ENCODE assay signal across 9 cellular contexts in genomic region chr18:25832008-25832604, GRCh38.
DNase-seq lines count a peak whose midpoint lies in the region; ATAC-seq, FAIRE-seq and TF ChIP-seq lines count a peak whose summit lies in the region.
"Had no signal": no experiment of that assay in that cellular context is flagged by ENCODE, and none has a peak within 500 bp of the region (broad histone marks: within the 10 kb centered on the region; RNA-seq: fewer than 3 reads in every experiment).

No MANE protein-coding gene starts in this region.

- H3K4me2 ChIP-seq in HepG2 (ENCODE audit: low read depth, low read length), result no peak overlapping the region

- in situ Hi-C loops in HepG2 (cut with HindIII; ENCODE audit: extremely low pct_ligation_motif_present, low pct_unique_long_range_greater_than_20kb), result loop anchor here (25.0 kb wide), 2 partner anchors 270 to 945 kb away; no protein-coding TSS in a partner anchor

- no peaks in the 10 kb centered on the region for H3K36me3 ChIP-seq in colonic mucosa
- H3K36me3 ChIP-seq in HepG2 (replicated peaks in 1 of 2; ENCODE audit: control insufficient read depth in 1 of 2, insufficient read depth in 2 of 2, low read length in 2 of 2), result no peaks in the 10 kb centered on the region

- peaks cover 6% of the 10 kb centered on the region for H3K27me3 Mint-ChIP-seq in type B pancreatic cell
- H3K27me3 Mint-ChIP-seq in activated T-helper 2 cell treated with anti-CD3 and anti-CD28 coated beads, Interferon-gamma antibody, Interleukin-2, Interleukin-4, amounts not matched to agents 10 μg/mL and 5 μg/mL and 100 μg/mL, durations not matched to agents 14 hours and 24 hours and 36 hours (ENCODE audit: low read depth), result no peaks in the 10 kb centered on the region

- H3K9ac ChIP-seq in colonic mucosa (ENCODE audit: low read depth in 2 of 2, low read length in 2 of 2), result no peak overlapping the region
- no peak overlapping the region for H3K9ac ChIP-seq in HepG2 (ENCODE audit: insufficient read depth, low read depth, low read length)

- intact Hi-C loops in colonic mucosa (cut with DNase I) (loop anchor here (10.0 kb wide), 1 partner anchor 957 kb away; no protein-coding TSS in a partner anchor), HepG2 (cut with micrococcal nuclease; ENCODE audit: unreplicated experiment) (loop anchor here (1.0 to 5.0 kb wide), 3 partner anchors 270 to 1290 kb away; no protein-coding TSS in a partner anchor)
- intact Hi-C loops in activated T-helper 2 cell treated with anti-CD3 and anti-CD28 coated beads, Interferon-gamma antibody, Interleukin-2, Interleukin-4, amounts not matched to agents 10 μg/mL and 5 μg/mL and 100 μg/mL, durations not matched to agents 14 hours and 24 hours and 36 hours (cut with micrococcal nuclease), result no loop called here

- no peak overlapping the region for H3K4me3 ChIP-seq in AG04450 (ENCODE audit: low read depth, low read length)
- H3K4me3 ChIP-seq in GM12864 (ENCODE audit: low read depth, low read length), result no peak overlapping the region
- H3K4me3 ChIP-seq in colonic mucosa, result no peak overlapping the region
- H3K4me3 ChIP-seq in HepG2 (replicated peaks in 1 of 3; ENCODE audit: insufficient read depth in 1 of 3, low read depth in 2 of 3, low read length in 3 of 3), result no peak overlapping the region

- H3K4me1 Mint-ChIP-seq in type B pancreatic cell (ENCODE audit: unreplicated experiment), result peaks cover 24% of the 10 kb centered on the region
- no peaks in the 10 kb centered on the region for H3K4me1 Mint-ChIP-seq in activated T-helper 2 cell treated with anti-CD3 and anti-CD28 coated beads, Interferon-gamma antibody, Interleukin-2, Interleukin-4, amounts not matched to agents 10 μg/mL and 5 μg/mL and 100 μg/mL, durations not matched to agents 14 hours and 24 hours and 36 hours (ENCODE audit: low read depth)
- H3K4me1 Mint-ChIP-seq: naive B cell had no signal

- 5% methylated on average over 3 of the region's 3 CpGs for WGBS in HepG2 (ENCODE audit: low lambda C conversion rate)

- no peak overlapping the region for H3K27ac Mint-ChIP-seq in type B pancreatic cell
- H3K27ac Mint-ChIP-seq in activated T-helper 2 cell treated with anti-CD3 and anti-CD28 coated beads, Interferon-gamma antibody, Interleukin-2, Interleukin-4, amounts not matched to agents 10 μg/mL and 5 μg/mL and 100 μg/mL, durations not matched to agents 14 hours and 24 hours and 36 hours, result no peak overlapping the region

- POLR2A ChIA-PET in AG04450 (lab: Yijun Ruan, JAX) (no interaction called here), HepG2 (lab: Yijun Ruan, JAX) (no interaction called here)

- H4K20me1 ChIP-seq in HepG2 (ENCODE audit: insufficient read depth, low read length), result no peaks in the 10 kb centered on the region

- peak; percentile 39 for FAIRE-seq in HepG2 (lab: Jason Lieb, UNC)

- TF ChIP-seq EP300 in HepG2 (IDR thresholded peaks at IDR 0.05; ENCODE audit: low read depth in 2 of 2, low read length in 2 of 2) (no peak), HepG2 (CRISPR knock-in tag; IDR thresholded peaks at IDR 0.05; ENCODE audit: borderline replicate concordance) (no peak)

- H3K4me1 ChIP-seq in colonic mucosa (no peaks in the 10 kb centered on the region), HepG2 (ENCODE audit: insufficient read depth, low read length) (peaks cover 13% of the 10 kb centered on the region)

- H3K9me3 Mint-ChIP-seq in type B pancreatic cell, result no peaks in the 10 kb centered on the region
- no peaks in the 10 kb centered on the region for H3K9me3 Mint-ChIP-seq in activated T-helper 2 cell treated with anti-CD3 and anti-CD28 coated beads, Interferon-gamma antibody, Interleukin-2, Interleukin-4, amounts not matched to agents 10 μg/mL and 5 μg/mL and 100 μg/mL, durations not matched to agents 14 hours and 24 hours and 36 hours
- H3K9me3 Mint-ChIP-seq: naive B cell had no signal

- no peak for TF ChIP-seq POLR2A in HepG2 (IDR thresholded peaks at IDR 0.05; ENCODE audit: insufficient read depth in 1 of 2, low read depth in 2 of 2, low read length in 2 of 2)

- TF ChIP-seq RAD21 in HepG2 (CRISPR knock-in tag; IDR thresholded peaks at IDR 0.05), result peak; percentile 53

- H3K27me3 ChIP-seq in AG04450 (ENCODE audit: control insufficient read depth, insufficient read depth, low read length), result no peaks in the 10 kb centered on the region
- H3K27me3 ChIP-seq in colonic mucosa, result no peaks in the 10 kb centered on the region
- H3K27me3 ChIP-seq in HepG2 (ENCODE audit: control insufficient read depth in 1 of 2, insufficient read depth in 2 of 2, low read length in 2 of 2), result no peaks in the 10 kb centered on the region

- H3K9me3 ChIP-seq in AG04450 (ENCODE audit: control insufficient read depth, insufficient read depth, low read length) (no peaks in the 10 kb centered on the region), colonic mucosa (no peaks in the 10 kb centered on the region), HepG2 (ENCODE audit: low read length) (no peaks in the 10 kb centered on the region)

- no peaks in the 10 kb centered on the region for H3K79me2 ChIP-seq in HepG2 (ENCODE audit: insufficient read depth, low read length)

- H3K36me3 Mint-ChIP-seq in type B pancreatic cell, result no peaks in the 10 kb centered on the region
- no peaks in the 10 kb centered on the region for H3K36me3 Mint-ChIP-seq in activated T-helper 2 cell treated with anti-CD3 and anti-CD28 coated beads, Interferon-gamma antibody, Interleukin-2, Interleukin-4, amounts not matched to agents 10 μg/mL and 5 μg/mL and 100 μg/mL, durations not matched to agents 14 hours and 24 hours and 36 hours (ENCODE audit: low read depth)
- H3K36me3 Mint-ChIP-seq: naive B cell had no signal

- ATAC-seq in HG02884 (IDR thresholded peaks at IDR 0.05; ENCODE audit: unreplicated experiment) (peak; percentile 60), HepG2 (peak; percentile 96)

- TF ChIP-seq CTCF in AG04450 (IDR thresholded peaks at IDR 0.05; ENCODE audit: low read depth, low read length), result peak; percentile 94
- TF ChIP-seq CTCF in GM12864 (IDR thresholded peaks at IDR 0.05; ENCODE audit: low read depth, low read length, missing control alignments), result peak; percentile 92
- TF ChIP-seq CTCF in colonic mucosa (IDR thresholded peaks at IDR 0.05), result peak; percentile 61
- TF ChIP-seq CTCF in HepG2 (CRISPR knock-in tag; IDR thresholded peaks at IDR 0.05), result peak; percentile 72
- peak; percentile 87 for TF ChIP-seq CTCF in type B pancreatic cell (conservative IDR thresholded peaks at IDR 0.05)

- DNase-seq in AG04450 (ENCODE audit: low read depth, low spot score) (peak; percentile 7), GM12864 (ENCODE audit: low read depth) (no peak), NCI-H82 (lab: John Stamatoyannopoulos, UW) (peak; percentile 85), colonic mucosa (peak; percentile 42), HepG2 (ENCODE audit: low spot score) (peak; percentile 25), type B pancreatic cell (ENCODE audit: extremely low spot score, unreplicated experiment) (no peak)
- DNase-seq in activated T-helper 2 cell treated with anti-CD3 and anti-CD28 coated beads, Interferon-gamma antibody, Interleukin-2, Interleukin-4, amounts not matched to agents 10 μg/mL and 5 μg/mL and 100 μg/mL, durations not matched to agents 14 hours and 24 hours and 36 hours (ENCODE audit: low spot score), result no peak
- DNase-seq: naive B cell had no signal

- H2AFZ ChIP-seq in HepG2 (ENCODE audit: low read length), result no peak overlapping the region

- no TSS peak for BruUV-seq in HepG2 (replicated peaks; lab: Mats Ljungman, UMichigan)

- H3K4me3 Mint-ChIP-seq in type B pancreatic cell, result no peak overlapping the region
- no peak overlapping the region for H3K4me3 Mint-ChIP-seq in activated T-helper 2 cell treated with anti-CD3 and anti-CD28 coated beads, Interferon-gamma antibody, Interleukin-2, Interleukin-4, amounts not matched to agents 10 μg/mL and 5 μg/mL and 100 μg/mL, durations not matched to agents 14 hours and 24 hours and 36 hours (ENCODE audit: low read depth)

- H3K27ac ChIP-seq in AG04450 (ENCODE audit: low read depth, low read length) (no peak overlapping the region), colonic mucosa (no peak overlapping the region), HepG2 (ENCODE audit: extremely low read length, insufficient read depth, low read length) (no peak overlapping the region)

- CTCF ChIA-PET in AG04450 (lab: Charles Lee), result interaction anchor here (0.5 to 1.8 kb wide), 22 partner anchors 10 to 956 kb away, joined by 3 to 7 read pairs (median 3); no protein-coding TSS in a partner anchor
- CTCF ChIA-PET in HepG2 (lab: Yijun Ruan, JAX; ENCODE audit: low intra/inter-chr PET ratio, low total read pairs), result interaction anchor here (1.7 to 1.9 kb wide), 2 partner anchors 270 to 954 kb away, joined by 6 to 8 read pairs; no protein-coding TSS in a partner anchor

TF ChIP-seq in HepG2, 621 proteins besides CTCF, POLR2A, EP300 and RAD21 (continues in another document):
- TF ChIP-seq ZNF362 (CRISPR knock-in tag; IDR thresholded peaks at IDR 0.05; ENCODE audit: borderline replicate concordance) (0 out of 2 replicates have a peak, but pooled peaks have one; percentile 16), STAG1 (CRISPR knock-in tag; IDR thresholded peaks at IDR 0.05) (peak; percentile 78), CERS6 (CRISPR knock-in tag; IDR thresholded peaks at IDR 0.05) (no peak), MAFK (conservative IDR thresholded peaks at IDR 0.05 in 1 of 2, IDR thresholded peaks at IDR 0.05 in 1 of 2; ENCODE audit: low read length in 2 of 2) (no peak), NR0B2 (CRISPR knock-in tag; IDR thresholded peaks at IDR 0.05) (no peak), ZNF451 (CRISPR knock-in tag; IDR thresholded peaks at IDR 0.05) (no peak)

Comparison
In these comparisons a context has a peak if more than half of its experiments do, and no peak if none do; other contexts are left out.
1. DNase-seq: peak in AG04450 (single experiment), NCI-H82 (single experiment), colonic mucosa (single experiment) and HepG2 (single experiment); none in GM12864 (single experiment), type B pancreatic cell (single experiment) and activated T-helper 2 cell treated with anti-CD3 and anti-CD28 coated beads, Interferon-gamma antibody, Interleukin-2, Interleukin-4, amounts not matched to agents 10 μg/mL and 5 μg/mL and 100 μg/mL, durations not matched to agents 14 hours and 24 hours and 36 hours (single experiment).
2. Peak in every context shown above with its lines, with median percentiles within 50 percentile points of each other: CTCF ChIP-seq.